Comparison of ENCODE assay signal across 8 cellular contexts in the genomic region with DNA sequence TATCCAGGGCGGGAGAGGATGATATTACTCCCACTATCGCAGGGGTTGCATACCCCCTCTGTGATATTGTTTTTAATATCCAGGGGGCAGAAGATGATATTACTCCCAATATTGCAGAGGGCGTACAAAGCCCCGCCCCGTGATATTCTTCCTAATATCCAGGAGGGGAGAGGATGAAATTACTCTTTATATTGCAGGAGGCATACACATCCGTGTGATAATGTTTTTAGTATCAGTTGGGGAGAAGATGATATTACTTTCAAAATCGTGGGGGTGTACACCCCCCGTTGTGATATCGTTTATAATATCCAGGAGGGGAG. TPM values are rescaled to one million over a fixed set of nuclear protein-coding genes. Genes with fewer than 3 reads are reported as not detected.
DNase-seq lines count a peak whose midpoint lies in the region; ATAC-seq and TF ChIP-seq lines count a peak whose summit lies in the region.

No MANE protein-coding gene starts in this region.

- H3K4me1 Mint-ChIP-seq in type B pancreatic cell (ENCODE audit: unreplicated experiment): no peaks in the 10 kb centered on the region

- DNase-seq in right cardiac atrium: no peak
- DNase-seq in left ventricle myocardium superior: no peak
- DNase-seq in type B pancreatic cell (ENCODE audit: extremely low spot score, unreplicated experiment): no peak
- DNase-seq in iPS-NIHi11 (ENCODE audit: low spot score): no peak
- no peak for DNase-seq in stimulated activated CD8-positive, alpha-beta memory T cell treated with anti-CD3 and anti-CD28 coated beads, Interleukin-4, amount 100 ng/mL, for 48 hours

- H3K9me3 ChIP-seq in right cardiac atrium (ENCODE audit: control insufficient read depth, low read length): no peaks in the 10 kb centered on the region
- H3K9me3 ChIP-seq in iPS-15b (ENCODE audit: control insufficient read depth, insufficient read depth, low read length): no peaks in the 10 kb centered on the region

- H3K36me3 Mint-ChIP-seq in type B pancreatic cell: no peaks in the 10 kb centered on the region

- H3K4me3 Mint-ChIP-seq in type B pancreatic cell: peak overlapping the region; percentile 85

- intact Hi-C loops in right cardiac atrium (cut with DNase I) (no loop called here), left ventricle myocardium superior (cut with micrococcal nuclease) (no loop called here)

- no peak overlapping the region for H3K9ac ChIP-seq in iPS-15b (ENCODE audit: low read depth, low read length)

- whole genome bisulfite sequencing in right cardiac atrium: 73% methylated on average over 9 of the region's 9 CpGs

- no peaks in the 10 kb centered on the region for H3K9me3 Mint-ChIP-seq in type B pancreatic cell

- H3K4me1 ChIP-seq in right cardiac atrium (ENCODE audit: control insufficient read depth, insufficient read depth, low read length) (no peaks in the 10 kb centered on the region), iPS-15b (ENCODE audit: control insufficient read depth, insufficient read depth, low read length) (no peaks in the 10 kb centered on the region)

- H3K27me3 Mint-ChIP-seq in type B pancreatic cell: peaks cover 55% of the 10 kb centered on the region

- ATAC-seq in right cardiac atrium (no peak), left ventricle myocardium superior (no peak), HG03135 (IDR thresholded peaks at IDR 0.05; ENCODE audit: unreplicated experiment) (no peak)

- peak overlapping the region; percentile 64 for H3K4me3 ChIP-seq in right cardiac atrium (ENCODE audit: low read length)
- H3K4me3 ChIP-seq in WI38 (ENCODE audit: low read depth, low read length): 0 out of 2 replicates have a peak overlapping the region, but pooled peaks have one; percentile 21
- H3K4me3 ChIP-seq in iPS-15b (ENCODE audit: low read depth, low read length): peak overlapping the region; percentile 30

- no peaks in the 10 kb centered on the region for H3K27me3 ChIP-seq in right cardiac atrium (ENCODE audit: control insufficient read depth, insufficient read depth)
- H3K27me3 ChIP-seq in iPS-15b (ENCODE audit: control insufficient read depth, insufficient read depth, low read length): peaks cover 20% of the 10 kb centered on the region

- H3K27ac Mint-ChIP-seq in type B pancreatic cell: no peak overlapping the region

- no peak overlapping the region for H3K27ac ChIP-seq in right cardiac atrium (ENCODE audit: low read length)

- H3K36me3 ChIP-seq in iPS-15b (ENCODE audit: control insufficient read depth, insufficient read depth, low read length): no peaks in the 10 kb centered on the region

- TF ChIP-seq CTCF in WI38 (IDR thresholded peaks at IDR 0.05; ENCODE audit: low read depth, low read length) (no peak), type B pancreatic cell (conservative IDR thresholded peaks at IDR 0.05) (peak; percentile 9)

RNA-seq across cellular contexts. Expression of a gene that starts 52.9 kb away (rescaled TPM):
- total RNA-seq in right cardiac atrium (100 to 1,000 TPM in 3 of 4 donors, 10 to 100 TPM in 1; 92.6 to 123 (median 114) TPM), left ventricle myocardium superior (184 TPM), type B pancreatic cell (ENCODE audit: low replicate concordance) (137 and 160 TPM in 2 replicates)
- polyA plus RNA-seq in right cardiac atrium: 134 TPM
